Comparison of ENCODE assay signal across 16 cellular contexts in the genomic region with DNA sequence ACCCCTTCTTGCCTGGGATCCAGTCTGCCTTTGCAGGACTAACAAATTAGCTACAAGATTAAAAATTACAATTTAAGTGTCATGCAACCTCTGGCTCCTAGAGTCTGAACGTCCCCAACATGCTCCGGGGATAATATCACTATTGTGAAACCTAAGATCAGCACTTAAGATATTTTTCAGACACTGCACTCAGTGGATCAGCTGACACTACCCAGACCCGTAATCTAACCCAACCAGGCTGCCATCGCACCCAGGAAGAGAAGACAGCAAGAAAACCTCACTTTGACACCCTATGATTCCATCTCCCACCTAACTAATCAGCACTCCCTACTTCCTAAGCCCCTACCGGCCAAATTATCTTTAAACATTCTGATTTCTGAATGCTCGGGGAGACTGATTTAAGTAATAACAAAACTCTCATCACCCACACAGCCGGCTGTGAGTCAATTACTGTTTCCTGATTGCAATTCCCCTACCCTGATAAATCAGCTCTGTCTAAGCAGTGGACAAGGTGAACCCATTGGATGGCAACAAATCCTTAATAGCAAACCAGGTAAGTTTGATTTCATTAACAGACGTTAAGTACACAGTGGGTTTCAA. TPM values are rescaled to one million over a fixed set of nuclear protein-coding genes. Genes with fewer than 3 reads are reported as not detected.
"Had no signal": no experiment of that assay in that cellular context is flagged by ENCODE, and none has a peak within 500 bp of the region (broad histone marks: within the 10 kb centered on the region; RNA-seq: fewer than 3 reads in every experiment).

No MANE protein-coding gene starts in this region.

RNA-seq across cellular contexts. Expression of a gene that starts 32.2 kb away (rescaled TPM):
- total RNA-seq: esophagus muscularis mucosa; gastrocnemius medialis; liver; lung microvascular endothelial cell; mesenteric fat pad; mononuclear cell; naive thymus-derived CD4-positive, alpha-beta T cell; osteoblast; psoas muscle; right lobe of liver; spleen; stomach; thoracic aorta; transverse colon; ureter had no signal
- polyA plus RNA-seq: liver; naive thymus-derived CD4-positive, alpha-beta T cell; neural cell; psoas muscle; spleen had no signal
